In genomic region chr3:67001086-67001861, GRCh38 we compare ENCODE assay signal across 19 cellular contexts. TPM values are rescaled to one million over a fixed set of nuclear protein-coding genes. Genes with fewer than 3 reads are reported as not detected.
DNase-seq lines count a peak whose midpoint lies in the region; ATAC-seq lines count a peak whose summit lies in the region.
"Had no signal": no experiment of that assay in that cellular context is flagged by ENCODE, and none has a peak within 500 bp of the region (broad histone marks: within the 10 kb centered on the region; RNA-seq: fewer than 3 reads in every experiment).

No MANE protein-coding gene starts in this region.

- peaks cover 61% of the 10 kb centered on the region for H3K36me3 Mint-ChIP-seq in activated T-cell treated with anti-CD3 and anti-CD28 coated beads, Interleukin-2, amount 50 U/mL, for 24 hours (ENCODE audit: low read depth)
- H3K36me3 Mint-ChIP-seq in activated T-helper 2 cell treated with anti-CD3 and anti-CD28 coated beads, Interferon-gamma antibody, Interleukin-2, Interleukin-4, amounts not matched to agents 10 μg/mL and 5 μg/mL and 100 μg/mL, durations not matched to agents 14 hours and 24 hours and 36 hours (ENCODE audit: low read depth) = peaks cover 36% of the 10 kb centered on the region
- peaks cover 57% of the 10 kb centered on the region for H3K36me3 Mint-ChIP-seq in stimulated activated effector memory CD8-positive, alpha-beta T cell treated with anti-CD3 and anti-CD28 coated beads, Interleukin-12 subunit alpha, Interleukin-12 subunit beta, amount 100 ng/mL, for 72 hours

- peaks cover 86% of the 10 kb centered on the region for H3K4me1 ChIP-seq in Karpas-422 (ENCODE audit: low read length)

- H3K36me3 ChIP-seq in Karpas-422 (ENCODE audit: insufficient read depth, low read length) = peaks cover 56% of the 10 kb centered on the region

- intact Hi-C loops in activated T-helper 2 cell treated with anti-CD3 and anti-CD28 coated beads, Interferon-gamma antibody, Interleukin-2, Interleukin-4, amounts not matched to agents 10 μg/mL and 5 μg/mL and 100 μg/mL, durations not matched to agents 14 hours and 24 hours and 36 hours (cut with micrococcal nuclease) = no loop called here

- peak overlapping the region; percentile 68 for H3K4me3 Mint-ChIP-seq in activated T-cell treated with anti-CD3 and anti-CD28 coated beads, Interleukin-2, amount 50 U/mL, for 24 hours
- peak overlapping the region; percentile 5 for H3K4me3 Mint-ChIP-seq in activated T-helper 2 cell treated with anti-CD3 and anti-CD28 coated beads, Interferon-gamma antibody, Interleukin-2, Interleukin-4, amounts not matched to agents 10 μg/mL and 5 μg/mL and 100 μg/mL, durations not matched to agents 14 hours and 24 hours and 36 hours (ENCODE audit: low read depth)
- peak overlapping the region; percentile 44 for H3K4me3 Mint-ChIP-seq in stimulated activated effector memory CD8-positive, alpha-beta T cell treated with anti-CD3 and anti-CD28 coated beads, Interleukin-12 subunit alpha, Interleukin-12 subunit beta, amount 100 ng/mL, for 72 hours
- H3K4me3 Mint-ChIP-seq: activated CD4-positive, alpha-beta T cell treated with anti-CD3 and anti-CD28 coated beads, Interleukin-2, amount 10 ng/mL, durations not matched to agents 7 days and 5 days had no signal

- H3K27ac ChIP-seq in Karpas-422 (ENCODE audit: low read length) = peak overlapping the region; percentile 85
- H3K27ac ChIP-seq: coronary artery, upper lobe of left lung had no signal

- no peak for ATAC-seq in stimulated activated effector memory CD8-positive, alpha-beta T cell treated with anti-CD3 and anti-CD28 coated beads, Interleukin-12 subunit alpha, Interleukin-12 subunit beta, amount 100 ng/mL, for 72 hours
- no peak for ATAC-seq in HG02642 (IDR thresholded peaks at IDR 0.05; ENCODE audit: poor library complexity, unreplicated experiment)
- ATAC-seq: foreskin keratinocyte, HepG2 had no signal

- H4K20me1 ChIP-seq in Karpas-422 (ENCODE audit: insufficient read depth, low read depth, low read length) = peaks cover 13% of the 10 kb centered on the region; the same call in 1 of the 2 replicates

- no peaks in the 10 kb centered on the region for H3K27me3 ChIP-seq in Karpas-422 (ENCODE audit: low read length)
- H3K27me3 ChIP-seq: foreskin keratinocyte, upper lobe of left lung had no signal

- no peaks in the 10 kb centered on the region for H3K9me3 ChIP-seq in Karpas-422 (ENCODE audit: low read length)
- H3K9me3 ChIP-seq: upper lobe of left lung had no signal

- H3K9me2 ChIP-seq in Karpas-422 (replicated peaks; ENCODE audit: insufficient read depth, low read length) = no peaks in the 10 kb centered on the region

- peak overlapping the region; percentile 88 for H3K4me2 ChIP-seq in Karpas-422 (ENCODE audit: low read depth, low read length, poor library complexity, severe bottlenecking)

- H2AFZ ChIP-seq in Karpas-422 (ENCODE audit: low read length) = no peak overlapping the region

- no peak for DNase-seq in activated T-cell treated with anti-CD3 and anti-CD28 coated beads, Interleukin-2, amount 50 U/mL, for 24 hours
- DNase-seq in activated T-cell treated with anti-CD3 and anti-CD28 coated beads for 4 hours (no peak), Karpas-422 (no peak), T-helper 9 cell (no peak), COLO668 (lab: John Stamatoyannopoulos, UW; ENCODE audit: unreplicated experiment) (no peak)
- DNase-seq in activated T-helper 2 cell treated with anti-CD3 and anti-CD28 coated beads, Interferon-gamma antibody, Interleukin-2, Interleukin-4, amounts not matched to agents 10 μg/mL and 5 μg/mL and 100 μg/mL, durations not matched to agents 14 hours and 24 hours and 36 hours (ENCODE audit: low spot score) = no peak
- DNase-seq in stimulated activated effector memory CD8-positive, alpha-beta T cell treated with anti-CD3 and anti-CD28 coated beads, Interleukin-12 subunit alpha, Interleukin-12 subunit beta, amount 100 ng/mL, for 72 hours (ENCODE audit: low spot score in 2 of 2) = no peak
- DNase-seq: activated CD4-positive, alpha-beta T cell treated with anti-CD3 and anti-CD28 coated beads, Interleukin-2, amount 10 ng/mL, durations not matched to agents 7 days and 5 days; activated effector memory CD4-positive, alpha-beta T cell treated with Interleukin-2 at 50 U/mL for 16 hours; foreskin keratinocyte; NCI-H2081; NCI-H524; SHP77; stimulated activated CD4-positive, alpha-beta T cell treated with anti-CD3 and anti-CD28 coated beads, Interleukin-12 subunit alpha, Interleukin-12 subunit beta, amount 100 ng/mL, for 4 hours; upper lobe of left lung had no signal

- peaks cover 5% of the 10 kb centered on the region for H3K27me3 Mint-ChIP-seq in activated T-cell treated with anti-CD3 and anti-CD28 coated beads, Interleukin-2, amount 50 U/mL, for 24 hours
- H3K27me3 Mint-ChIP-seq in activated T-helper 2 cell treated with anti-CD3 and anti-CD28 coated beads, Interferon-gamma antibody, Interleukin-2, Interleukin-4, amounts not matched to agents 10 μg/mL and 5 μg/mL and 100 μg/mL, durations not matched to agents 14 hours and 24 hours and 36 hours (ENCODE audit: low read depth) = no peaks in the 10 kb centered on the region

- peaks cover 81% of the 10 kb centered on the region for H3K79me2 ChIP-seq in Karpas-422 (ENCODE audit: low read length)

- no peaks in the 10 kb centered on the region for H3K9me3 Mint-ChIP-seq in activated T-cell treated with anti-CD3 and anti-CD28 coated beads, Interleukin-2, amount 50 U/mL, for 24 hours
- no peaks in the 10 kb centered on the region for H3K9me3 Mint-ChIP-seq in activated T-helper 2 cell treated with anti-CD3 and anti-CD28 coated beads, Interferon-gamma antibody, Interleukin-2, Interleukin-4, amounts not matched to agents 10 μg/mL and 5 μg/mL and 100 μg/mL, durations not matched to agents 14 hours and 24 hours and 36 hours
- H3K9me3 Mint-ChIP-seq in stimulated activated effector memory CD8-positive, alpha-beta T cell treated with anti-CD3 and anti-CD28 coated beads, Interleukin-12 subunit alpha, Interleukin-12 subunit beta, amount 100 ng/mL, for 72 hours = no peaks in the 10 kb centered on the region
- H3K9me3 Mint-ChIP-seq: activated CD4-positive, alpha-beta T cell treated with anti-CD3 and anti-CD28 coated beads, Interleukin-2, amount 10 ng/mL, durations not matched to agents 7 days and 5 days; nephron had no signal

- H3K4me3 ChIP-seq in Karpas-422 (ENCODE audit: low read length) = peak overlapping the region; percentile 17
- H3K4me3 ChIP-seq: coronary artery, upper lobe of left lung had no signal

- H3K4me1 Mint-ChIP-seq in activated T-cell treated with anti-CD3 and anti-CD28 coated beads, Interleukin-2, amount 50 U/mL, for 24 hours (ENCODE audit: low read depth) = peaks cover 63% of the 10 kb centered on the region
- H3K4me1 Mint-ChIP-seq in activated T-helper 2 cell treated with anti-CD3 and anti-CD28 coated beads, Interferon-gamma antibody, Interleukin-2, Interleukin-4, amounts not matched to agents 10 μg/mL and 5 μg/mL and 100 μg/mL, durations not matched to agents 14 hours and 24 hours and 36 hours (ENCODE audit: low read depth) = peaks cover 40% of the 10 kb centered on the region
- H3K4me1 Mint-ChIP-seq in stimulated activated effector memory CD8-positive, alpha-beta T cell treated with anti-CD3 and anti-CD28 coated beads, Interleukin-12 subunit alpha, Interleukin-12 subunit beta, amount 100 ng/mL, for 72 hours = peaks cover 36% of the 10 kb centered on the region
- H3K4me1 Mint-ChIP-seq: nephron had no signal

- H3K9ac ChIP-seq in Karpas-422 (ENCODE audit: low read length) = peak overlapping the region; percentile 7; the same call in 1 of the 2 replicates

- peak overlapping the region; percentile 90 for H3K27ac Mint-ChIP-seq in activated T-cell treated with anti-CD3 and anti-CD28 coated beads, Interleukin-2, amount 50 U/mL, for 24 hours
- H3K27ac Mint-ChIP-seq in activated T-helper 2 cell treated with anti-CD3 and anti-CD28 coated beads, Interferon-gamma antibody, Interleukin-2, Interleukin-4, amounts not matched to agents 10 μg/mL and 5 μg/mL and 100 μg/mL, durations not matched to agents 14 hours and 24 hours and 36 hours = no peak overlapping the region
- peak overlapping the region; percentile 61 for H3K27ac Mint-ChIP-seq in stimulated activated effector memory CD8-positive, alpha-beta T cell treated with anti-CD3 and anti-CD28 coated beads, Interleukin-12 subunit alpha, Interleukin-12 subunit beta, amount 100 ng/mL, for 72 hours
- H3K27ac Mint-ChIP-seq: activated CD4-positive, alpha-beta T cell treated with anti-CD3 and anti-CD28 coated beads, Interleukin-2, amount 10 ng/mL, durations not matched to agents 7 days and 5 days; nephron had no signal

RNA-seq across cellular contexts. Expression of gene KBTBD8, which starts 3.2 kb away (rescaled TPM):
- 22.7 and 79.9 TPM in 2 replicates for total RNA-seq in Karpas-422 (2014; rRNA removed; shearing (Covaris generic); ENCODE audit: low replicate concordance)
- 10.4 and 13.4 TPM in 2 replicates for total RNA-seq in activated T-helper 2 cell treated with anti-CD3 and anti-CD28 coated beads, Interferon-gamma antibody, Interleukin-2, Interleukin-4, amounts not matched to agents 10 μg/mL and 5 μg/mL and 100 μg/mL, durations not matched to agents 14 hours and 24 hours and 36 hours

Comparison
In these comparisons a context has a peak if more than half of its experiments do, and no peak if none do; other contexts are left out.
1. H3K4me3 Mint-ChIP-seq: peak in every context shown above with its lines; median percentile 68 in activated T-cell treated with anti-CD3 and anti-CD28 coated beads, Interleukin-2, amount 50 U/mL, for 24 hours; 44 in stimulated activated effector memory CD8-positive, alpha-beta T cell treated with anti-CD3 and anti-CD28 coated beads, Interleukin-12 subunit alpha, Interleukin-12 subunit beta, amount 100 ng/mL, for 72 hours; 5 in activated T-helper 2 cell treated with anti-CD3 and anti-CD28 coated beads, Interferon-gamma antibody, Interleukin-2, Interleukin-4, amounts not matched to agents 10 μg/mL and 5 μg/mL and 100 μg/mL, durations not matched to agents 14 hours and 24 hours and 36 hours.